Comparison of ENCODE assay signal across 20 cellular contexts in the genomic region with DNA sequence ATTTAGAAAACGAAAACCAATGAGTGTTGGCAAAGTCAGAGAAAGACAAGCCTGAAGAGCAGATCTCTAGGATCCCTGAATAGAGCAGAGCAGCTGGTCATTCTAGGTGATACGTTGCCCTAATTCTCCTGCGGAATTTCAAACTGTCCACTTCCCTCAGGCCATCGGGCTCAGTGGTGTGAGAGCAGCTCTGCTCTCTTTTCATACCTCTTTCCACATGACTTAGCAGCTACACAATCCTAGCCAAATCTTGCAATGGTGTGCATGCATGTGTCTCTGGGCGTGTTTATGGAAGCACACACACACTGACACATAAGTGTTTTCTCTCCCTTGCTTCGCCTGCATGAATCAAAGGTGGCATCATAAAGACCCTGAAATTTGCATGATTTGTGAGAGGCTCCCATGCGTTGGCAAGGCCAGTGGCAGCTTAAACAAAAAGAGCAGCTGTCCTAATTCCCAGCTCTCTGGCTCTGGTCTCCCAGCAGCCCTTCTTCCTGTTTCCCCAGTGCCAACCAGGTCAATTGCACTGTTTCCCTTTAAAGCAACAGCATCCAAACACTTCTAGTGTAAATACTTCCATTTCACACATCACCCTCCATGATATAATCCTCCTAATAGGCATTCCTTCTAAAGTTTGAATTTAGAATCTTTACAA.
DNase-seq lines count a peak whose midpoint lies in the region; TF ChIP-seq lines count a peak whose summit lies in the region.
"Had no signal": no experiment of that assay in that cellular context is flagged by ENCODE, and none has a peak within 500 bp of the region (broad histone marks: within the 10 kb centered on the region; RNA-seq: fewer than 3 reads in every experiment).

No MANE protein-coding gene starts in this region.

- no peak overlapping the region for H2BK5ac ChIP-seq in mesenchymal stem cell (ENCODE audit: low read depth, low read length, poor library complexity, severe bottlenecking)

- no peaks in the 10 kb centered on the region for H3K36me3 ChIP-seq in neural progenitor cell
- H3K36me3 ChIP-seq in mesenchymal stem cell (ENCODE audit: control insufficient read depth in 1 of 2, insufficient read depth in 2 of 2, low read depth in 1 of 2, low read length in 2 of 2): no peaks in the 10 kb centered on the region
- H3K36me3 ChIP-seq: vagina had no signal

- H3K4me3 Mint-ChIP-seq in brain (peak overlapping the region; percentile 53 to 79 (median 63)), neural progenitor cell (no peak overlapping the region)
- H3K4me3 Mint-ChIP-seq in activated naive CD4-positive, alpha-beta T cell treated with anti-CD3 and anti-CD28 coated beads for 36 hours: no peak overlapping the region
- H3K4me3 Mint-ChIP-seq: activated naive CD8-positive, alpha-beta T cell treated with anti-CD3 and anti-CD28 coated beads for 36 hours; activated T-helper 1 cell treated with anti-CD3 and anti-CD28 coated beads, Interleukin-12 subunit alpha, Interleukin-12 subunit beta, Interleukin-2, Interleukin-4 antibody, amounts not matched to agents 30 ng/mL and 10 ng/mL and 1 ng/mL, durations not matched to agents 14 hours and 24 hours and 36 hours; nephron had no signal

- WGBS in mesenchymal stem cell: 76% methylated on average over 7 of the region's 7 CpGs

- no peak overlapping the region for H2BK120ac ChIP-seq in mesenchymal stem cell (ENCODE audit: low read depth, low read length)

- H4K8ac ChIP-seq in mesenchymal stem cell (ENCODE audit: low read length): no peak overlapping the region

- no peak overlapping the region for H2AK5ac ChIP-seq in mesenchymal stem cell (ENCODE audit: low read length, severe bottlenecking)

- no peak overlapping the region for H3K4me3 ChIP-seq in neural progenitor cell
- H3K4me3 ChIP-seq in mesenchymal stem cell (ENCODE audit: insufficient read depth in 1 of 2, low read depth in 1 of 2, low read length in 2 of 2): no peak overlapping the region
- H3K4me3 ChIP-seq: vagina had no signal

- H3K27ac ChIP-seq in neural progenitor cell: no peak overlapping the region
- H3K27ac ChIP-seq in mesenchymal stem cell (ENCODE audit: low read length, poor library complexity, severe bottlenecking): no peak overlapping the region
- H3K27ac ChIP-seq: foreskin keratinocyte, vagina had no signal

- H3K4me2 ChIP-seq in neural progenitor cell (no peak overlapping the region), mesenchymal stem cell (ENCODE audit: low read length, poor library complexity, severe bottlenecking) (no peak overlapping the region)
- H3K4me2 ChIP-seq: SK-N-SH had no signal

- no peaks in the 10 kb centered on the region for H4K20me1 ChIP-seq in neural progenitor cell (ENCODE audit: low read depth)

- no peaks in the 10 kb centered on the region for H3K27me3 Mint-ChIP-seq in brain
- peaks cover 2% of the 10 kb centered on the region for H3K27me3 Mint-ChIP-seq in neural progenitor cell (ENCODE audit: insufficient read depth, low read depth)
- peaks cover 21% of the 10 kb centered on the region for H3K27me3 Mint-ChIP-seq in activated naive CD4-positive, alpha-beta T cell treated with anti-CD3 and anti-CD28 coated beads for 36 hours (ENCODE audit: low read depth)

- peaks cover 8% of the 10 kb centered on the region for H3K4me1 ChIP-seq in neural progenitor cell
- peaks cover 4% of the 10 kb centered on the region for H3K4me1 ChIP-seq in mesenchymal stem cell (ENCODE audit: control insufficient read depth, insufficient read depth, low read depth, low read length)
- H3K4me1 ChIP-seq: foreskin keratinocyte, vagina had no signal

- H3F3A ChIP-seq in neural progenitor cell (ENCODE audit: low read depth): no peaks in the 10 kb centered on the region

- H3K23ac ChIP-seq in mesenchymal stem cell (ENCODE audit: low read length in 2 of 2): no peak overlapping the region

- intact Hi-C loops in activated naive CD4-positive, alpha-beta T cell treated with anti-CD3 and anti-CD28 coated beads for 36 hours (cut with micrococcal nuclease): no loop called here

- H3K14ac ChIP-seq in mesenchymal stem cell (ENCODE audit: low read length in 2 of 2): no peak overlapping the region

- H3K9ac ChIP-seq in neural progenitor cell (no peak overlapping the region), mesenchymal stem cell (ENCODE audit: low read length) (no peak overlapping the region)
- H3K9ac ChIP-seq: SK-N-SH had no signal

- H2AFZ ChIP-seq in neural progenitor cell (replicated peaks) (no peak overlapping the region), mesenchymal stem cell (ENCODE audit: low read depth, low read length) (no peak overlapping the region)

- H3K79me1 ChIP-seq in mesenchymal stem cell (replicated peaks; ENCODE audit: low read length, poor library complexity, severe bottlenecking): no peaks in the 10 kb centered on the region

- no peak overlapping the region for H3K18ac ChIP-seq in mesenchymal stem cell (ENCODE audit: low read depth in 1 of 2, low read length in 2 of 2)

- no peak overlapping the region for H4K91ac ChIP-seq in mesenchymal stem cell (ENCODE audit: low read length)

- no peak overlapping the region for H2BK15ac ChIP-seq in mesenchymal stem cell (ENCODE audit: low read depth, poor library complexity, severe bottlenecking)

- CTCF ChIA-PET in activated naive CD4-positive, alpha-beta T cell treated with anti-CD3 and anti-CD28 coated beads for 36 hours (lab: Charles Lee): interaction anchor here (0.6 kb wide), 1 partner anchor 1535 kb away, joined by 3 read pairs; no protein-coding TSS in a partner anchor

- no peaks in the 10 kb centered on the region for H3K79me2 ChIP-seq in neural progenitor cell (ENCODE audit: low read depth)

- no peak overlapping the region for H2BK12ac ChIP-seq in mesenchymal stem cell (ENCODE audit: low read length in 2 of 2)

- H3K9me3 ChIP-seq in neural progenitor cell (ENCODE audit: low read depth) (no peaks in the 10 kb centered on the region), mesenchymal stem cell (ENCODE audit: control insufficient read depth, low read length) (no peaks in the 10 kb centered on the region)
- H3K9me3 ChIP-seq: vagina had no signal

- TF ChIP-seq CTCF in AG09319 (IDR thresholded peaks at IDR 0.05; ENCODE audit: low read depth, low read length): no peak
- TF ChIP-seq CTCF in brain (conservative IDR thresholded peaks at IDR 0.05): no peak
- no peak for TF ChIP-seq CTCF in neural progenitor cell (IDR thresholded peaks at IDR 0.05)

- H3K27me3 ChIP-seq in neural progenitor cell (no peaks in the 10 kb centered on the region), mesenchymal stem cell (ENCODE audit: control insufficient read depth in 1 of 2, insufficient read depth in 1 of 2, low read length in 2 of 2) (no peaks in the 10 kb centered on the region)
- H3K27me3 ChIP-seq: foreskin keratinocyte, vagina had no signal

- no peaks in the 10 kb centered on the region for H3K36me3 Mint-ChIP-seq in brain
- no peaks in the 10 kb centered on the region for H3K36me3 Mint-ChIP-seq in neural progenitor cell
- H3K36me3 Mint-ChIP-seq in activated naive CD4-positive, alpha-beta T cell treated with anti-CD3 and anti-CD28 coated beads for 36 hours (ENCODE audit: low read depth): no peaks in the 10 kb centered on the region
- H3K36me3 Mint-ChIP-seq: activated naive CD8-positive, alpha-beta T cell treated with anti-CD3 and anti-CD28 coated beads for 36 hours had no signal

- DNase-seq in AG09319 (ENCODE audit: extremely low read depth, low read depth) (peak; percentile 38), NCI-H1092 treated with DMSO at 0.1 percent for 48 hours (lab: John Stamatoyannopoulos, UW) (peak; percentile 9), neural progenitor cell (ENCODE audit: low spot score) (peak; percentile 25), NCI-H2196 treated with DMSO at 0.1 percent for 48 hours (lab: John Stamatoyannopoulos, UW; ENCODE audit: unreplicated experiment) (no peak), mesenchymal stem cell (no peak), NCI-H2029 treated with DMSO at 0.1 percent for 48 hours (lab: John Stamatoyannopoulos, UW) (no peak)
- no peak for DNase-seq in activated naive CD4-positive, alpha-beta T cell treated with anti-CD3 and anti-CD28 coated beads for 36 hours
- DNase-seq: activated CD4-positive, CD25-positive, alpha-beta regulatory T cell treated with anti-CD3 and anti-CD28 coated beads, Interleukin-2, amount 50 U/mL, for 72 hours; activated naive CD8-positive, alpha-beta T cell treated with anti-CD3 and anti-CD28 coated beads for 36 hours; DMS 273 treated with DMSO at 0.1 percent for 48 hours; foreskin keratinocyte; GF-D8; H7; mesendoderm; SK-N-SH; T-helper 9 cell had no signal

- H3K4ac ChIP-seq in mesenchymal stem cell (ENCODE audit: low read depth in 1 of 2, low read length in 2 of 2): no peak overlapping the region

- peak overlapping the region; percentile 77 to 89 (median 86) for H3K27ac Mint-ChIP-seq in brain
- no peak overlapping the region for H3K27ac Mint-ChIP-seq in neural progenitor cell
- H3K27ac Mint-ChIP-seq in activated naive CD4-positive, alpha-beta T cell treated with anti-CD3 and anti-CD28 coated beads for 36 hours: no peak overlapping the region
- H3K27ac Mint-ChIP-seq: activated naive CD8-positive, alpha-beta T cell treated with anti-CD3 and anti-CD28 coated beads for 36 hours; activated T-helper 1 cell treated with anti-CD3 and anti-CD28 coated beads, Interleukin-12 subunit alpha, Interleukin-12 subunit beta, Interleukin-2, Interleukin-4 antibody, amounts not matched to agents 30 ng/mL and 10 ng/mL and 1 ng/mL, durations not matched to agents 14 hours and 24 hours and 36 hours; nephron had no signal

- H3K9me3 Mint-ChIP-seq in brain (peaks cover 0 to 13% (median 2%) of the 10 kb centered on the region in 5 experiments), neural progenitor cell (no peaks in the 10 kb centered on the region)
- H3K9me3 Mint-ChIP-seq in activated naive CD4-positive, alpha-beta T cell treated with anti-CD3 and anti-CD28 coated beads for 36 hours: no peaks in the 10 kb centered on the region
- H3K9me3 Mint-ChIP-seq: activated naive CD8-positive, alpha-beta T cell treated with anti-CD3 and anti-CD28 coated beads for 36 hours; activated T-helper 1 cell treated with anti-CD3 and anti-CD28 coated beads, Interleukin-12 subunit alpha, Interleukin-12 subunit beta, Interleukin-2, Interleukin-4 antibody, amounts not matched to agents 30 ng/mL and 10 ng/mL and 1 ng/mL, durations not matched to agents 14 hours and 24 hours and 36 hours had no signal

- H3K4me1 Mint-ChIP-seq in brain (peaks cover 24% of the 10 kb centered on the region), neural progenitor cell (peaks cover 13% of the 10 kb centered on the region)
- H3K4me1 Mint-ChIP-seq in activated naive CD4-positive, alpha-beta T cell treated with anti-CD3 and anti-CD28 coated beads for 36 hours (ENCODE audit: low read depth): no peaks in the 10 kb centered on the region
- H3K4me1 Mint-ChIP-seq: activated naive CD8-positive, alpha-beta T cell treated with anti-CD3 and anti-CD28 coated beads for 36 hours had no signal

Comparison
In these comparisons a context has a peak if more than half of its experiments do, and no peak if none do; other contexts are left out.
1. DNase-seq: peak in AG09319 (single experiment), NCI-H1092 treated with DMSO at 0.1 percent for 48 hours (single experiment) and neural progenitor cell (single experiment); none in NCI-H2196 treated with DMSO at 0.1 percent for 48 hours (single experiment), activated naive CD4-positive, alpha-beta T cell treated with anti-CD3 and anti-CD28 coated beads for 36 hours (single experiment), mesenchymal stem cell (single experiment) and NCI-H2029 treated with DMSO at 0.1 percent for 48 hours (single experiment).
2. H3K27ac Mint-ChIP-seq: peak in brain (5 of 5); none in neural progenitor cell (single experiment) and activated naive CD4-positive, alpha-beta T cell treated with anti-CD3 and anti-CD28 coated beads for 36 hours (single experiment).
3. H3K4me3 Mint-ChIP-seq: peak in brain (5 of 5); none in neural progenitor cell (single experiment) and activated naive CD4-positive, alpha-beta T cell treated with anti-CD3 and anti-CD28 coated beads for 36 hours (single experiment).